Comparison of ENCODE assay signal across 1 cellular context in genomic region chr1:231422798-231423309, GRCh38.
TF ChIP-seq lines count a peak whose summit lies in the region.

No MANE protein-coding gene starts in this region.

TF ChIP-seq in HEK293, 187 proteins besides CTCF, POLR2A, EP300 and RAD21 (continued from another document and continues in another):
- TF ChIP-seq KLF17 (tag by site-specific recombination; IDR thresholded peaks at IDR 0.05) (no peak), ZNF624 (tag by site-specific recombination; IDR thresholded peaks at IDR 0.05) (no peak), PRDM10 (tag by site-specific recombination; IDR thresholded peaks at IDR 0.05) (no peak), ZEB2 (tag by site-specific recombination; IDR thresholded peaks at IDR 0.05) (0 out of 2 replicates have a peak, but pooled peaks have one; percentile 45), OSR2 (tag by site-specific recombination; IDR thresholded peaks at IDR 0.05) (no peak), ZNF221 (tag by site-specific recombination; IDR thresholded peaks at IDR 0.05; ENCODE audit: borderline replicate concordance) (no peak), ZSCAN23 (tag by site-specific recombination; IDR thresholded peaks at IDR 0.05) (no peak), ZNF280C (tag by site-specific recombination; IDR thresholded peaks at IDR 0.05) (no peak), GLI4 (tag by site-specific recombination; IDR thresholded peaks at IDR 0.05) (no peak), ZNF600 (tag by site-specific recombination; IDR thresholded peaks at IDR 0.05) (peak; percentile 45; the same call in 1 of the 2 replicates), ZNF132 (tag by site-specific recombination; IDR thresholded peaks at IDR 0.05; ENCODE audit: borderline replicate concordance) (no peak), ZBTB26 (tag by site-specific recombination; optimal IDR thresholded peaks at IDR 0.05) (no peak), REST (tag by site-specific recombination; IDR thresholded peaks at IDR 0.05) (no peak), AEBP2 (tag by site-specific recombination; IDR thresholded peaks at IDR 0.05; ENCODE audit: borderline replicate concordance) (no peak), ZNF48 (tag by site-specific recombination; IDR thresholded peaks at IDR 0.05) (no peak), ZNF561 (tag by site-specific recombination; IDR thresholded peaks at IDR 0.05; ENCODE audit: borderline replicate concordance) (0 out of 2 replicates have a peak, but pooled peaks have one; percentile 64), ZNF140 (tag by site-specific recombination; IDR thresholded peaks at IDR 0.05) (no peak), ZNF398 (tag by site-specific recombination; IDR thresholded peaks at IDR 0.05) (no peak), PATZ1 (tag by site-specific recombination; IDR thresholded peaks at IDR 0.05) (no peak), ZNF791 (tag by site-specific recombination; IDR thresholded peaks at IDR 0.05) (no peak), ZNF558 (tag by site-specific recombination; IDR thresholded peaks at IDR 0.05) (no peak), ZNF580 (tag by site-specific recombination; IDR thresholded peaks at IDR 0.05) (no peak), SCRT1 (tag by site-specific recombination; IDR thresholded peaks at IDR 0.05; ENCODE audit: borderline replicate concordance) (no peak), ZNF639 (tag by site-specific recombination; IDR thresholded peaks at IDR 0.05) (no peak), ZNF335 (tag by site-specific recombination; conservative IDR thresholded peaks at IDR 0.05) (peak; percentile 57), ZNF138 (tag by site-specific recombination; IDR thresholded peaks at IDR 0.05; ENCODE audit: borderline replicate concordance) (no peak), ZBTB7A (tag by site-specific recombination; IDR thresholded peaks at IDR 0.05; ENCODE audit: low read depth) (no peak), REPIN1 (tag by site-specific recombination; IDR thresholded peaks at IDR 0.05; ENCODE audit: low read depth) (no peak), TSHZ1 (tag by site-specific recombination; IDR thresholded peaks at IDR 0.05; ENCODE audit: borderline replicate concordance) (no peak), KLF16 (tag by site-specific recombination; IDR thresholded peaks at IDR 0.05) (no peak), ZFP69B (tag by site-specific recombination; IDR thresholded peaks at IDR 0.05) (no peak), ZIC2 (tag by site-specific recombination; IDR thresholded peaks at IDR 0.05) (no peak), WT1 (tag by site-specific recombination; IDR thresholded peaks at IDR 0.05) (no peak)
